ENCODE assay signal across 8 cellular contexts in the genomic region with DNA sequence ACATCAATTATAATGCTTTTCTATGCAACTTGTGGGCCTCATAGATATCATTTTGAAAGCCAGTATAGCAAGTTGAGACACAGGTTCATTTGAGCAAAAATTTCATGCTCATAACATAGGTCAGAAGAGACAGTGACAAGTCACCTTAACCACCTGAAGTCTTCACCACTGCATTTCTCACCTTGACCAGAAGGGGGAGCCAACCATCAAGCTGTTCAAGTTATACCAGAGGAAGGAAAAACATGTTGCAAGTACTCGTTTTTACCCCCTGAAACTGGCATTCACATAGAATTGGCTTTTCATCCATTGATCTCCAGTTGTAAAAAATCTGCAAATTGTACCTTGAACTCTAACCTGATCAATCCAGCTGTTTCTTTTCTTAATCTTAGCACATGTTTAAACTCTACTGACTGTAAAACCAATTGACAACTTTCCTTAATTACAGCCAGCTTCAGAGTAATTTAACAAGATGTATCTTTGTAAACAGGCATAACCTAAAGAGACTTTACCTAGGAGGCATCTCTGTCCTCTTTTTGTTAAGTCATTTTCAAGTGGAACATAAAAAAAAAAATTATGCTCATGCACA. TPM values are rescaled to one million over a fixed set of nuclear protein-coding genes. Genes with fewer than 3 reads are reported as not detected.
A peak's percentile ranks its signal among the peaks of the same experiment; 100 is the strongest.
DNase-seq lines count a peak whose midpoint lies in the region; ATAC-seq and TF ChIP-seq lines count a peak whose summit lies in the region.

No MANE protein-coding gene starts in this region.

- POLR2A ChIA-PET in AG04449 (lab: Yijun Ruan, JAX) = no interaction called here
- POLR2A ChIA-PET in activated CD4-positive, alpha-beta T cell treated with anti-CD3 and anti-CD28 coated beads, Interleukin-2, amount 10 ng/mL, durations not matched to agents 7 days and 5 days (lab: Charles Lee) = no interaction called here

- no peak overlapping the region for H3K4ac ChIP-seq in mesenchymal stem cell (ENCODE audit: low read depth in 1 of 2, low read length in 2 of 2)

- H3K27me3 ChIP-seq in mesenchymal stem cell (ENCODE audit: control insufficient read depth in 1 of 2, insufficient read depth in 1 of 2, low read length in 2 of 2) = no peaks in the 10 kb centered on the region

- ATAC-seq in GM18511 (IDR thresholded peaks at IDR 0.05; ENCODE audit: unreplicated experiment) = peak; percentile 85
- ATAC-seq in HG03103 (IDR thresholded peaks at IDR 0.05; ENCODE audit: low read depth, unreplicated experiment) = peak; percentile 92

- H3K4me1 Mint-ChIP-seq in activated CD4-positive, alpha-beta T cell treated with anti-CD3 and anti-CD28 coated beads, Interleukin-2, amount 10 ng/mL, durations not matched to agents 7 days and 5 days = peaks cover 5% of the 10 kb centered on the region

- no peaks in the 10 kb centered on the region for H3K9me3 ChIP-seq in mesenchymal stem cell (ENCODE audit: control insufficient read depth, low read length)

- H4K8ac ChIP-seq in mesenchymal stem cell (ENCODE audit: low read length) = no peak overlapping the region

- H3K23ac ChIP-seq in mesenchymal stem cell (ENCODE audit: low read length in 2 of 2) = no peak overlapping the region

- H3K36me3 ChIP-seq in mesenchymal stem cell (ENCODE audit: control insufficient read depth in 1 of 2, insufficient read depth in 2 of 2, low read depth in 1 of 2, low read length in 2 of 2) = no peaks in the 10 kb centered on the region

- CTCF ChIA-PET in AG04449 (lab: Yijun Ruan, JAX) = interaction anchor here (0.6 to 8.6 kb wide), 36 partner anchors 10 to 551 kb away, joined by 3 to 110 read pairs (median 5); partner anchors contain the start of gene ARL6IP5
- CTCF ChIA-PET in activated CD4-positive, alpha-beta T cell treated with anti-CD3 and anti-CD28 coated beads, Interleukin-2, amount 10 ng/mL, durations not matched to agents 7 days and 5 days (lab: Charles Lee) = interaction anchor here (0.6 to 2.4 kb wide), 14 partner anchors 10 to 198 kb away, joined by 3 to 11 read pairs (median 4); no protein-coding TSS in a partner anchor

- no peaks in the 10 kb centered on the region for H3K36me3 Mint-ChIP-seq in activated CD4-positive, alpha-beta T cell treated with anti-CD3 and anti-CD28 coated beads, Interleukin-2, amount 10 ng/mL, durations not matched to agents 7 days and 5 days (ENCODE audit: low read depth)

- no peak overlapping the region for H3K27ac ChIP-seq in mesenchymal stem cell (ENCODE audit: low read length, poor library complexity, severe bottlenecking)

- H2BK12ac ChIP-seq in mesenchymal stem cell (ENCODE audit: low read length in 2 of 2) = no peak overlapping the region

- H2BK5ac ChIP-seq in mesenchymal stem cell (ENCODE audit: low read depth, low read length, poor library complexity, severe bottlenecking) = no peak overlapping the region

- TF ChIP-seq CTCF in AG04449 (IDR thresholded peaks at IDR 0.05; ENCODE audit: insufficient read depth, low read length, missing control alignments) = peak; percentile 85

- no peak overlapping the region for H3K9ac ChIP-seq in mesenchymal stem cell (ENCODE audit: low read length)

- no peaks in the 10 kb centered on the region for H3K9me3 Mint-ChIP-seq in activated CD4-positive, alpha-beta T cell treated with anti-CD3 and anti-CD28 coated beads, Interleukin-2, amount 10 ng/mL, durations not matched to agents 7 days and 5 days

- H2BK120ac ChIP-seq in mesenchymal stem cell (ENCODE audit: low read depth, low read length) = no peak overlapping the region

- no peak overlapping the region for H2AFZ ChIP-seq in mesenchymal stem cell (ENCODE audit: low read depth, low read length)

- no peak overlapping the region for H3K27ac Mint-ChIP-seq in activated CD4-positive, alpha-beta T cell treated with anti-CD3 and anti-CD28 coated beads, Interleukin-2, amount 10 ng/mL, durations not matched to agents 7 days and 5 days

- no peak overlapping the region for H2BK15ac ChIP-seq in mesenchymal stem cell (ENCODE audit: low read depth, poor library complexity, severe bottlenecking)

- H3K4me3 ChIP-seq in AG04449 (ENCODE audit: low read depth, low read length) (no peak overlapping the region), mesenchymal stem cell (ENCODE audit: insufficient read depth in 1 of 2, low read depth in 1 of 2, low read length in 2 of 2) (no peak overlapping the region)

- no peaks in the 10 kb centered on the region for H3K4me1 ChIP-seq in mesenchymal stem cell (ENCODE audit: control insufficient read depth, insufficient read depth, low read depth, low read length)

- no peak overlapping the region for H3K14ac ChIP-seq in mesenchymal stem cell (ENCODE audit: low read length in 2 of 2)

- H3K18ac ChIP-seq in mesenchymal stem cell (ENCODE audit: low read depth in 1 of 2, low read length in 2 of 2) = no peak overlapping the region

- 0% methylated on average over 1 of the region's 1 CpG for WGBS in mesenchymal stem cell

- no peak overlapping the region for H2AK5ac ChIP-seq in mesenchymal stem cell (ENCODE audit: low read length, severe bottlenecking)

- DNase-seq in AG04449 (ENCODE audit: low read depth, low spot score) = peak; percentile 31
- peak; percentile 47 to 77 for DNase-seq in NCI-H526 (lab: John Stamatoyannopoulos, UW)
- peak; percentile 87 for DNase-seq in activated CD4-positive, alpha-beta T cell treated with anti-CD3 and anti-CD28 coated beads, Interleukin-2, amount 10 ng/mL, durations not matched to agents 7 days and 5 days
- peak; percentile 66 to 85 for DNase-seq in dermis microvascular lymphatic vessel endothelial cell (ENCODE audit: low read depth in 2 of 2)
- DNase-seq in mesenchymal stem cell = peak; percentile 79
- DNase-seq in stimulated activated CD8-positive, alpha-beta memory T cell treated with anti-CD3 and anti-CD28 coated beads, Interleukin-2, amount 100 ng/mL, for 48 hours (ENCODE audit: low read depth in 2 of 2) = peak; percentile 36 to 68

- no peaks in the 10 kb centered on the region for H3K79me1 ChIP-seq in mesenchymal stem cell (replicated peaks; ENCODE audit: low read length, poor library complexity, severe bottlenecking)

- H3K4me2 ChIP-seq in mesenchymal stem cell (ENCODE audit: low read length, poor library complexity, severe bottlenecking) = no peak overlapping the region

- no peaks in the 10 kb centered on the region for H3K27me3 Mint-ChIP-seq in activated CD4-positive, alpha-beta T cell treated with anti-CD3 and anti-CD28 coated beads, Interleukin-2, amount 10 ng/mL, durations not matched to agents 7 days and 5 days

- no peak overlapping the region for H3K4me3 Mint-ChIP-seq in activated CD4-positive, alpha-beta T cell treated with anti-CD3 and anti-CD28 coated beads, Interleukin-2, amount 10 ng/mL, durations not matched to agents 7 days and 5 days

- H4K91ac ChIP-seq in mesenchymal stem cell (ENCODE audit: low read length) = no peak overlapping the region

RNA-seq across cellular contexts. Expression of gene LMOD3, which starts 1.4 kb away (rescaled TPM):
- not detected for total RNA-seq in activated CD4-positive, alpha-beta T cell treated with anti-CD3 and anti-CD28 coated beads, Interleukin-2, amount 10 ng/mL, durations not matched to agents 7 days and 5 days
- total RNA-seq in dermis microvascular lymphatic vessel endothelial cell = not detected in 2 replicates
- polyA plus RNA-seq in mesenchymal stem cell (2013, experiment 1 of 2) = 0.32 TPM
- polyA plus RNA-seq in mesenchymal stem cell (2013, experiment 2 of 2) = 0.41 TPM

RNA-seq across cellular contexts. Expression of gene ARL6IP5, which starts 36.2 kb away (rescaled TPM):
- total RNA-seq in activated CD4-positive, alpha-beta T cell treated with anti-CD3 and anti-CD28 coated beads, Interleukin-2, amount 10 ng/mL, durations not matched to agents 7 days and 5 days = 100 to 1,000 TPM; 154 to 156 TPM
- 65.5 and 77.4 TPM in 2 replicates for total RNA-seq in dermis microvascular lymphatic vessel endothelial cell
- 119 TPM for polyA plus RNA-seq in mesenchymal stem cell (2013, experiment 1 of 2)
- 122 TPM for polyA plus RNA-seq in mesenchymal stem cell (2013, experiment 2 of 2)

RNA-seq across cellular contexts. Expression of gene UBA3, which starts 40.8 kb away (rescaled TPM):
- total RNA-seq in activated CD4-positive, alpha-beta T cell treated with anti-CD3 and anti-CD28 coated beads, Interleukin-2, amount 10 ng/mL, durations not matched to agents 7 days and 5 days = 10 to 100 TPM; 81.1 to 88.9 TPM
- total RNA-seq in dermis microvascular lymphatic vessel endothelial cell = 55.8 and 59.2 TPM in 2 replicates
- polyA plus RNA-seq in mesenchymal stem cell (2013, experiment 1 of 2) = 37.9 TPM
- polyA plus RNA-seq in mesenchymal stem cell (2013, experiment 2 of 2) = 37.7 TPM

Comparison
In these comparisons a context has a peak if more than half of its experiments do, and no peak if none do; other contexts are left out.
1. DNase-seq: peak in every context shown above with its lines; median percentile 87 in activated CD4-positive, alpha-beta T cell treated with anti-CD3 and anti-CD28 coated beads, Interleukin-2, amount 10 ng/mL, durations not matched to agents 7 days and 5 days; 79 in mesenchymal stem cell; 76 in dermis microvascular lymphatic vessel endothelial cell; 62 in NCI-H526; 52 in stimulated activated CD8-positive, alpha-beta memory T cell treated with anti-CD3 and anti-CD28 coated beads, Interleukin-2, amount 100 ng/mL, for 48 hours; 31 in AG04449.